Comparison of ENCODE assay signal across 23 cellular contexts in genomic region chr16:3920206-3920605, GRCh38.
"Had no signal": no experiment of that assay in that cellular context is flagged by ENCODE, and none has a peak within 500 bp of the region (broad histone marks: within the 10 kb centered on the region; RNA-seq: fewer than 3 reads in every experiment).

No MANE protein-coding gene starts in this region.

- H3K4me3 Mint-ChIP-seq: naive thymus-derived CD8-positive, alpha-beta T cell; nephron; neural crest cell; stimulated activated effector memory CD8-positive, alpha-beta T cell treated with anti-CD3 and anti-CD28 coated beads, Interleukin-12 subunit alpha, Interleukin-12 subunit beta, amount 100 ng/mL, for 72 hours; stimulated activated naive CD8-positive, alpha-beta T cell treated with anti-CD3 and anti-CD28 coated beads, Interleukin-15, Interleukin-2, amounts not matched to agents 100 ng/mL and 50 ng/mL, for 24 hours had no signal

- H3K4me3 ChIP-seq: left ventricle myocardium inferior, right atrium auricular region, right lobe of liver, skin epidermis, suprapubic skin, thoracic aorta, tibial artery, upper lobe of right lung had no signal

- H3K36me3 ChIP-seq: left ventricle myocardium inferior, neutrophil, right atrium auricular region, right lobe of liver, suprapubic skin, thoracic aorta, tibial artery, upper lobe of right lung had no signal

- H3K36me3 Mint-ChIP-seq: stimulated activated effector memory CD8-positive, alpha-beta T cell treated with anti-CD3 and anti-CD28 coated beads, Interleukin-12 subunit alpha, Interleukin-12 subunit beta, amount 100 ng/mL, for 72 hours had no signal

- H3K4me1 ChIP-seq: left ventricle myocardium inferior, parathyroid adenoma, right atrium auricular region, suprapubic skin, tibial artery, upper lobe of right lung had no signal

- ATAC-seq: naive thymus-derived CD8-positive, alpha-beta T cell; right lobe of liver; stimulated activated effector memory CD8-positive, alpha-beta T cell treated with anti-CD3 and anti-CD28 coated beads, Interleukin-12 subunit alpha, Interleukin-12 subunit beta, amount 100 ng/mL, for 72 hours; upper lobe of right lung had no signal

- H3K9me3 ChIP-seq: neutrophil, right lobe of liver, suprapubic skin, upper lobe of right lung had no signal

- H3K4me1 Mint-ChIP-seq: naive thymus-derived CD8-positive, alpha-beta T cell; nephron; neural crest cell; stimulated activated effector memory CD8-positive, alpha-beta T cell treated with anti-CD3 and anti-CD28 coated beads, Interleukin-12 subunit alpha, Interleukin-12 subunit beta, amount 100 ng/mL, for 72 hours had no signal

- DNase-seq: hypothalamus; islet precursor cell; left ventricle myocardium inferior; mammary epithelial cell; mesenchymal stem cell; naive thymus-derived CD8-positive, alpha-beta T cell; occipital lobe; right lobe of liver; stimulated activated CD4-positive, alpha-beta T cell treated with anti-CD3 and anti-CD28 coated beads, Interleukin-4, amount 100 ng/mL, for 24 hours; stimulated activated naive CD4-positive, alpha-beta T cell; tibial artery; trophoblast cell; upper lobe of right lung had no signal

- H3K27me3 ChIP-seq: right atrium auricular region, right lobe of liver, tibial artery, upper lobe of right lung had no signal

- H3K27ac ChIP-seq: left ventricle myocardium inferior, neutrophil, parathyroid adenoma, right atrium auricular region, right lobe of liver, skin epidermis, suprapubic skin, thoracic aorta, tibial artery, upper lobe of right lung had no signal
